Comparison of ENCODE assay signal across 1 cellular context in the genomic region with DNA sequence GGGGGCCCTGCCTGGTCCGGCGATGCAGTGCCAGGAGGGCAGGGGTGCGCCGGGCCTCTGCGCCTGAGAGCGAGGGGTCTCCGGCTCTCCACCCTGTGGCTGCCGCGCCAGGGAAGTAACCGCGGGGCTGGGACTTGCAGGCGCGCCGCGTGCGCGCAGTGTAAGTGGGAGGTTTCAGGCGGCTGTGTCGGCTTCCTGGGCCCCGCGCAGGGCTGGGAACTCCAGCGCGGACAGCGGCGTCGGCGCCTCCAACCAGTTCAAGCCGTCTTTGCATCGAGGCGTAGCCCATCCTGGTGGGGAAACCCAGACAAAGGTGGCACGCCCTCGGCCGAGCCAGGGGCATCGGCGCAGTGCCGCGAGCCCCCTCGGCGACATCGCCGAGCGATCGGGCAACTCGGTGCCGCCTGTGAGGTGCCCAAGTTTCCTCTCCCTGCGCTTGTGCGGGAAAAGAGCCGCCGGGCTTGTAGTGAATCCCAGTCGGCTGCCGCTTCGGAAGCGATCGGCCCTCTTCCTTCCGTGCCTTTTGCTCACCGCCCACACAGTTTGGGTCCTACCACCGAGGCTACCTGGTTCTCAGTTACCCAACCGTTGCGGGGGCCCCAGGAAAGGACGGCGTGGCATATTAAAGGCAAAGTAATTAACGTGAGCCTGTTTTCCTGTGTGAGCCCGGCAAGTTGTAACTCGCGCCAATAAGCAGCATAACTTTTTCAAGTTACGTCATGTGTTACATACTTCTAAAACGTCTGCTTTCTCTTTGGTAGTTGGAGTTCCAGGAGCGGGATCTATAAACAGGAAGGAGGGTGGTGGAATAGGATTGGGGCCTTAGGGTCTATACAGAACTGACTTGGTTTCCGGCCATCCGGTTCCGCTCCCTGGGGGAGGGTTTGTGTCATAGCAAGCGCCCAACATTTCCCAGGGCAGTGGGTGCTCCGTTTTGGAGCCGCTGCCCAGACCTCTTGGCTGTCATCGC.
TF ChIP-seq lines count a peak whose summit lies in the region.

No MANE protein-coding gene starts in this region.

TF ChIP-seq in HEK293, 187 proteins besides CTCF, POLR2A, EP300 and RAD21 (continued from another document and continues in another):
- TF ChIP-seq, protein P1, sequence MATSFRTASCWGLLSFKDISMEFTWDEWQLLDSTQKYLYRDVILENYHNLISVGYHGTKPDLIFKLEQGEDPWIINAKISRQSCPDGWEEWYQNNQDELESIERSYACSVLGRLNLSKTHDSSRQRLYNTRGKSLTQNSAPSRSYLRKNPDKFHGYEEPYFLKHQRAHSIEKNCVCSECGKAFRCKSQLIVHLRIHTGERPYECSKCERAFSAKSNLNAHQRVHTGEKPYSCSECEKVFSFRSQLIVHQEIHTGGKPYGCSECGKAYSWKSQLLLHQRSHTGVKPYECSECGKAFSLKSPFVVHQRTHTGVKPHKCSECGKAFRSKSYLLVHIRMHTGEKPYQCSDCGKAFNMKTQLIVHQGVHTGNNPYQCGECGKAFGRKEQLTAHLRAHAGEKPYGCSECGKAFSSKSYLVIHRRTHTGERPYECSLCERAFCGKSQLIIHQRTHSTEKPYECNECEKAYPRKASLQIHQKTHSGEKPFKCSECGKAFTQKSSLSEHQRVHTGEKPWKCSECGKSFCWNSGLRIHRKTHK (tag by site-specific recombination; IDR thresholded peaks at IDR 0.05) = no peak
- TF ChIP-seq KLF10 (tag by site-specific recombination; IDR thresholded peaks at IDR 0.05) (peak; percentile 49), ZNF391 (tag by site-specific recombination; IDR thresholded peaks at IDR 0.05; ENCODE audit: borderline replicate concordance, low read depth) (no peak), ZNF366 (tag by site-specific recombination; conservative IDR thresholded peaks at IDR 0.05) (peak; percentile 63), ZNF423 (tag by site-specific recombination; IDR thresholded peaks at IDR 0.05) (peak; percentile 77; the same call in 1 of the 2 replicates), ZNF677 (tag by site-specific recombination; IDR thresholded peaks at IDR 0.05) (0 out of 2 replicates have a peak, but pooled peaks have one; percentile 13), ZNF324 (tag by site-specific recombination; IDR thresholded peaks at IDR 0.05) (peak; percentile 57; the same call in 1 of the 2 replicates), ZNF600 (tag by site-specific recombination; IDR thresholded peaks at IDR 0.05) (peak; percentile 54), ZFP37 (tag by site-specific recombination; IDR thresholded peaks at IDR 0.05) (peak; percentile 58; the same call in 1 of the 2 replicates), REST (tag by site-specific recombination; IDR thresholded peaks at IDR 0.05) (peak; percentile 87), ZNF398 (tag by site-specific recombination; IDR thresholded peaks at IDR 0.05) (no peak), ZNF660 (tag by site-specific recombination; IDR thresholded peaks at IDR 0.05) (peak; percentile 73), PRDM1 (tag by site-specific recombination; IDR thresholded peaks at IDR 0.05) (0 out of 2 replicates have a peak, but pooled peaks have one; percentile 35), GLI2 (tag by site-specific recombination; IDR thresholded peaks at IDR 0.05; ENCODE audit: borderline replicate concordance, low read depth) (no peak), ZNF112 (tag by site-specific recombination; IDR thresholded peaks at IDR 0.05) (no peak), BCL11A (tag by site-specific recombination; IDR thresholded peaks at IDR 0.05; ENCODE audit: low read depth) (0 out of 2 replicates have a peak, but pooled peaks have one; percentile 2), ZFHX2 (tag by site-specific recombination; conservative IDR thresholded peaks at IDR 0.05) (peak; percentile 70), ZNF362 (tag by site-specific recombination; IDR thresholded peaks at IDR 0.05) (peak; percentile 41; the same call in 1 of the 2 replicates), ZNF449 (tag by site-specific recombination; IDR thresholded peaks at IDR 0.05) (peak; percentile 84), HIC1 (tag by site-specific recombination; IDR thresholded peaks at IDR 0.05) (peak; percentile 86), EGR2 (tag by site-specific recombination; IDR thresholded peaks at IDR 0.05; ENCODE audit: low read depth) (0 out of 2 replicates have a peak, but pooled peaks have one; percentile 24), BCL11B (tag by site-specific recombination; IDR thresholded peaks at IDR 0.05; ENCODE audit: low read depth) (0 out of 2 replicates have a peak, but pooled peaks have one; percentile 7)
- TF ChIP-seq, protein P2, sequence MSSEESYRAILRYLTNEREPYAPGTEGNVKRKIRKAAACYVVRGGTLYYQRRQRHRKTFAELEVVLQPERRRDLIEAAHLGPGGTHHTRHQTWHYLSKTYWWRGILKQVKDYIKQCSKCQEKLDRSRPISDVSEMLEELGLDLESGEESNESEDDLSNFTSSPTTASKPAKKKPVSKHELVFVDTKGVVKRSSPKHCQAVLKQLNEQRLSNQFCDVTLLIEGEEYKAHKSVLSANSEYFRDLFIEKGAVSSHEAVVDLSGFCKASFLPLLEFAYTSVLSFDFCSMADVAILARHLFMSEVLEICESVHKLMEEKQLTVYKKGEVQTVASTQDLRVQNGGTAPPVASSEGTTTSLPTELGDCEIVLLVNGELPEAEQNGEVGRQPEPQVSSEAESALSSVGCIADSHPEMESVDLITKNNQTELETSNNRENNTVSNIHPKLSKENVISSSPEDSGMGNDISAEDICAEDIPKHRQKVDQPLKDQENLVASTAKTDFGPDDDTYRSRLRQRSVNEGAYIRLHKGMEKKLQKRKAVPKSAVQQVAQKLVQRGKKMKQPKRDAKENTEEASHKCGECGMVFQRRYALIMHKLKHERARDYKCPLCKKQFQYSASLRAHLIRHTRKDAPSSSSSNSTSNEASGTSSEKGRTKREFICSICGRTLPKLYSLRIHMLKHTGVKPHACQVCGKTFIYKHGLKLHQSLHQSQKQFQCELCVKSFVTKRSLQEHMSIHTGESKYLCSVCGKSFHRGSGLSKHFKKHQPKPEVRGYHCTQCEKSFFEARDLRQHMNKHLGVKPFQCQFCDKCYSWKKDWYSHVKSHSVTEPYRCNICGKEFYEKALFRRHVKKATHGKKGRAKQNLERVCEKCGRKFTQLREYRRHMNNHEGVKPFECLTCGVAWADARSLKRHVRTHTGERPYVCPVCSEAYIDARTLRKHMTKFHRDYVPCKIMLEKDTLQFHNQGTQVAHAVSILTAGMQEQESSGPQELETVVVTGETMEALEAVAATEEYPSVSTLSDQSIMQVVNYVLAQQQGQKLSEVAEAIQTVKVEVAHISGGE (tag by site-specific recombination; conservative IDR thresholded peaks at IDR 0.05; ENCODE audit: low read depth) = peak; percentile 63; the same call in 1 of the 2 replicates
- TF ChIP-seq, protein P3, sequence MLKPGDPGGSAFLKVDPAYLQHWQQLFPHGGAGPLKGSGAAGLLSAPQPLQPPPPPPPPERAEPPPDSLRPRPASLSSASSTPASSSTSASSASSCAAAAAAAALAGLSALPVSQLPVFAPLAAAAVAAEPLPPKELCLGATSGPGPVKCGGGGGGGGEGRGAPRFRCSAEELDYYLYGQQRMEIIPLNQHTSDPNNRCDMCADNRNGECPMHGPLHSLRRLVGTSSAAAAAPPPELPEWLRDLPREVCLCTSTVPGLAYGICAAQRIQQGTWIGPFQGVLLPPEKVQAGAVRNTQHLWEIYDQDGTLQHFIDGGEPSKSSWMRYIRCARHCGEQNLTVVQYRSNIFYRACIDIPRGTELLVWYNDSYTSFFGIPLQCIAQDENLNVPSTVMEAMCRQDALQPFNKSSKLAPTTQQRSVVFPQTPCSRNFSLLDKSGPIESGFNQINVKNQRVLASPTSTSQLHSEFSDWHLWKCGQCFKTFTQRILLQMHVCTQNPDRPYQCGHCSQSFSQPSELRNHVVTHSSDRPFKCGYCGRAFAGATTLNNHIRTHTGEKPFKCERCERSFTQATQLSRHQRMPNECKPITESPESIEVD (tag by site-specific recombination; IDR thresholded peaks at IDR 0.05) = peak; percentile 35; the same call in 1 of the 2 replicates
- TF ChIP-seq, protein P4, sequence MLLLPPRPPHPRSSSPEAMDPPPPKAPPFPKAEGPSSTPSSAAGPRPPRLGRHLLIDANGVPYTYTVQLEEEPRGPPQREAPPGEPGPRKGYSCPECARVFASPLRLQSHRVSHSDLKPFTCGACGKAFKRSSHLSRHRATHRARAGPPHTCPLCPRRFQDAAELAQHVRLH (tag by site-specific recombination; IDR thresholded peaks at IDR 0.05) = no peak
